Comparison of ENCODE assay signal across 21 cellular contexts in the genomic region with DNA sequence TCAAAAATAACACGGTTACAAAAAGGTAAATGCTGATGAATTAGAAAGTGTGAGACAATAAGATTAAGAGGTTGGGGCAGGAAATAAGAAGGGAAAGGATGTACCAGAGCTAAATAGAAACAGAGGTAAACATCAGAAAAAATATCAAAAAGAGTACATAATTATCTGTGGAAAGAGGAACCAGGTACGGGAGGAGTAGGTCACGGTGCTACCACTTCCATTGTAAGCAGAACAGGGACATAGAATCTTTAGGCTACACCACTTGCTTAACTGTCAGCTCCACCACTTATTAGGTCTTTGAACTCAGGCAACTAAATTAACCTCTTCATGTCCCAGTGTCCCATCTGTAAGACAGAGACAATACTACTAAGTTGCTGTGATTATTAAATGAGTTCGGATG.
"Had no signal": no experiment of that assay in that cellular context is flagged by ENCODE, and none has a peak within 500 bp of the region (broad histone marks: within the 10 kb centered on the region; RNA-seq: fewer than 3 reads in every experiment).

No MANE protein-coding gene starts in this region.

- H3K9me3 ChIP-seq: gastrocnemius medialis, mucosa of descending colon, neutrophil, pancreas, right lobe of liver, stomach, testis, tibial artery had no signal

- H3K4me3 ChIP-seq: gastrocnemius medialis, lung, mucosa of descending colon, pancreas, right lobe of liver, stomach, testis, tibial artery had no signal

- DNase-seq: effector CD8-positive, alpha-beta T cell; endodermal cell; foreskin fibroblast; gastrocnemius medialis; mucosa of descending colon; naive B cell; pancreas; right lobe of liver; small intestine; stimulated activated CD4-positive, alpha-beta T cell treated with anti-CD3 and anti-CD28 coated beads, Interleukin-15, amount 100 ng/mL, for 24 hours; stimulated activated CD4-positive, alpha-beta T cell treated with anti-CD3 and anti-CD28 coated beads, Interleukin-2, amount 100 ng/mL, for 48 hours; stimulated activated naive CD4-positive, alpha-beta T cell treated with Interleukin-2 at 50 U/mL for 16 hours; stomach; testis; tibial artery had no signal

- FAIRE-seq: keratinocyte, pancreas, small intestine had no signal

- H3K27ac ChIP-seq: epithelial cell of prostate, gastrocnemius medialis, neutrophil, pancreas, right lobe of liver, stomach, testis, tibial artery had no signal

- H3K27me3 ChIP-seq: gastrocnemius medialis, neutrophil, pancreas, right lobe of liver, testis, tibial artery had no signal

- ATAC-seq: esophagus mucosa; gastrocnemius medialis; mucosa of descending colon; natural killer cell treated with Interleukin-12 subunit alpha and Interleukin-12 subunit beta and Interleukin-15 and Interleukin-18, amount 100 ng/mL, for 72 hours; pancreas; right lobe of liver had no signal

- H3K36me3 ChIP-seq: gastrocnemius medialis, neutrophil, pancreas, right lobe of liver, stomach, tibial artery had no signal

- H3K4me1 ChIP-seq: gastrocnemius medialis, pancreas, right lobe of liver, stomach, testis, tibial artery had no signal
